Comparison of ENCODE assay signal across 8 cellular contexts in genomic region chr18:7177131-7177744, GRCh38. TPM values are rescaled to one million over a fixed set of nuclear protein-coding genes. Genes with fewer than 3 reads are reported as not detected.
A peak's percentile ranks its signal among the peaks of the same experiment; 100 is the strongest.
DNase-seq lines count a peak whose midpoint lies in the region; ATAC-seq, FAIRE-seq and TF ChIP-seq lines count a peak whose summit lies in the region.

No MANE protein-coding gene starts in this region.

- CTCF ChIA-PET in HCT116 (lab: Charles Lee), result interaction anchor here (0.7 to 2.1 kb wide), 6 partner anchors 9 to 156 kb away, joined by 3 to 12 read pairs (median 4); no protein-coding TSS in a partner anchor

- no peaks in the 10 kb centered on the region for H3K36me3 ChIP-seq in HCT116 (ENCODE audit: control insufficient read depth in 1 of 2, insufficient read depth in 2 of 2, low read length in 2 of 2)
- no peaks in the 10 kb centered on the region for H3K36me3 ChIP-seq in lung (ENCODE audit: control insufficient read depth in 2 of 2, insufficient read depth in 2 of 2, low read length in 2 of 2)

- H3K27me3 ChIP-seq in HCT116 (ENCODE audit: insufficient read depth, low read length) (no peaks in the 10 kb centered on the region), lung (ENCODE audit: control insufficient read depth, insufficient read depth) (no peaks in the 10 kb centered on the region)

- POLR2A ChIA-PET in HCT116 (lab: Charles Lee), result no interaction called here

- no TSS peak for BruUV-seq in HCT116 (replicated peaks; lab: Mats Ljungman, UMichigan)

- no peak overlapping the region for H3K4me2 ChIP-seq in HCT116 (ENCODE audit: low read length)

- no peak overlapping the region for H3K9ac ChIP-seq in HCT116 (ENCODE audit: low read length)

- no peak for ATAC-seq in HCT116
- ATAC-seq in lung (ENCODE audit: insufficient read depth, low FRiP score), result no peak

- TF ChIP-seq POLR2A in HCT116 (IDR thresholded peaks at IDR 0.05; ENCODE audit: borderline replicate concordance, extremely low read depth, insufficient read depth, insufficient read length), result no peak

- H3K4me1 ChIP-seq in HCT116 (ENCODE audit: control insufficient read depth in 1 of 2, insufficient read depth in 2 of 2, low read length in 2 of 2) (no peaks in the 10 kb centered on the region), lung (ENCODE audit: control insufficient read depth in 2 of 2, insufficient read depth in 2 of 2, low read length in 2 of 2) (peaks cover 0 to 2% of the 10 kb centered on the region in 2 donors)

- H3K9me3 ChIP-seq in HCT116 (ENCODE audit: control insufficient read depth in 1 of 2, insufficient read depth in 1 of 2, low read depth in 1 of 2, low read length in 2 of 2), result 0 out of 4 replicates have a peak, but pooled peaks cover 0 to 3% of the 10 kb centered on the region in 2 experiments
- H3K9me3 ChIP-seq in lung (ENCODE audit: control insufficient read depth in 2 of 2, insufficient read depth in 1 of 2, low read length in 1 of 2), result no peaks in the 10 kb centered on the region

- no peak for FAIRE-seq in GM19239 (lab: Jason Lieb, UNC)

- intact Hi-C loops in HCT116 (cut with micrococcal nuclease) (no loop called here), posterior vena cava (cut with DNase I) (loop anchor here (5.0 to 10.0 kb wide), 2 partner anchors 142 to 255 kb away; no protein-coding TSS in a partner anchor)

- RAD21 ChIA-PET in HCT116 (lab: Charles Lee; ENCODE audit: low non-redundant PET in 1 of 2, low total read pairs in 2 of 2, uncharacterized antibody in 2 of 2, unreplicated experiment in 2 of 2), result no interaction called here

- H3K9me2 ChIP-seq in HCT116 (ENCODE audit: insufficient read depth), result no peaks in the 10 kb centered on the region

- DNase-seq in Ammon's horn (ENCODE audit: low spot score) (peak; percentile 78), HCT116 (ENCODE audit: low read depth, low spot score) (no peak), NCI-H748 treated with DMSO at 0.1 percent for 48 hours (lab: John Stamatoyannopoulos, UW) (peak; percentile 54), dermis microvascular lymphatic vessel endothelial cell (ENCODE audit: low read depth in 2 of 2) (peak; percentile 42 to 63), lung (ENCODE audit: low spot score) (peak; percentile 44), GM19239 (ENCODE audit: insufficient read length, low spot score) (no peak), posterior vena cava (ENCODE audit: low spot score) (no peak)
- DNase-seq in stimulated activated naive CD4-positive, alpha-beta T cell treated with Interleukin-2 at 50 U/mL for 16 hours (lab: John Stamatoyannopoulos, UW), result no peak

- no peak overlapping the region for H2AFZ ChIP-seq in HCT116 (ENCODE audit: low read depth, low read length, poor library complexity, severe bottlenecking)

- no peaks in the 10 kb centered on the region for H4K20me1 ChIP-seq in HCT116 (ENCODE audit: insufficient read depth)

- TF ChIP-seq CTCF in HCT116 (IDR thresholded peaks at IDR 0.05 in 2 of 3, conservative IDR thresholded peaks at IDR 0.05 in 1 of 3; ENCODE audit: borderline replicate concordance in 1 of 3, insufficient read depth in 1 of 3, low read depth in 2 of 3, low read length in 2 of 3) (peak in 2 of 3 experiments; percentile 11 to 43; a peak in 3 of 6 replicates), lung (IDR thresholded peaks at IDR 0.05; ENCODE audit: control extremely low read depth, extremely low read depth) (peak; percentile 32)

- H3K27ac ChIP-seq in HCT116 (ENCODE audit: low read depth, low read length) (no peak overlapping the region), lung (ENCODE audit: low read depth in 1 of 2, low read length in 1 of 2) (no peak overlapping the region)

- H3K4me3 ChIP-seq in HCT116 (replicated peaks in 1 of 2; ENCODE audit: low read depth in 1 of 2, low read length in 2 of 2), result no peak overlapping the region
- H3K4me3 ChIP-seq in lung, result no peak overlapping the region

- no peaks in the 10 kb centered on the region for H3K79me2 ChIP-seq in HCT116 (ENCODE audit: insufficient read depth, low read length)

- TF ChIP-seq RAD21 in HCT116 (IDR thresholded peaks at IDR 0.05; ENCODE audit: low read depth), result peak; percentile 25; the same call in 1 of the 2 replicates

- 56 to 58% methylated on average over 4 of the region's 4 CpGs for WGBS in lung, 2 donors

TF ChIP-seq in HCT116, 20 proteins besides CTCF, POLR2A, EP300 and RAD21:
- TF ChIP-seq CEBPB (IDR thresholded peaks at IDR 0.05; ENCODE audit: low read depth), result no peak
- no peak for TF ChIP-seq SRF (IDR thresholded peaks at IDR 0.05; ENCODE audit: low read depth)

RNA-seq across cellular contexts. Expression of gene LRRC30, which starts 53.7 kb away (rescaled TPM):
- not detected for total RNA-seq in HCT116 (2021; ENCODE audit: unreplicated experiment)
- not detected in 2 replicates for polyA plus RNA-seq in HCT116 (2012)
- total RNA-seq in dermis microvascular lymphatic vessel endothelial cell, result not detected in 2 replicates
- not detected for total RNA-seq in lung
- not detected for polyA plus RNA-seq in lung
- total RNA-seq in posterior vena cava, result not detected

RNA-seq across cellular contexts. Expression of gene LAMA1, which starts 59.6 kb away (rescaled TPM):
- 0.05 TPM for total RNA-seq in HCT116 (2021; ENCODE audit: unreplicated experiment)
- not detected in 2 replicates for polyA plus RNA-seq in HCT116 (2012)
- 0.13 and 0.25 TPM in 2 replicates for total RNA-seq in dermis microvascular lymphatic vessel endothelial cell
- total RNA-seq in lung, result 1 to 10 TPM; 2.2 to 2.8 TPM
- polyA plus RNA-seq in lung, result 1 to 10 TPM in 1 of 2 donors, under 1 TPM in 1; 0.66 to 1.2 TPM
- 1 to 10 TPM; 1.8 to 4.0 TPM for total RNA-seq in posterior vena cava

Comparison
In these comparisons a context has a peak if more than half of its experiments do, and no peak if none do; other contexts are left out.
1. DNase-seq: peak in Ammon's horn (single experiment), NCI-H748 treated with DMSO at 0.1 percent for 48 hours (single experiment), dermis microvascular lymphatic vessel endothelial cell (2 of 2) and lung (single experiment); none in HCT116 (single experiment), stimulated activated naive CD4-positive, alpha-beta T cell treated with Interleukin-2 at 50 U/mL for 16 hours (single experiment), GM19239 (single experiment) and posterior vena cava (single experiment).